In the genomic region with DNA sequence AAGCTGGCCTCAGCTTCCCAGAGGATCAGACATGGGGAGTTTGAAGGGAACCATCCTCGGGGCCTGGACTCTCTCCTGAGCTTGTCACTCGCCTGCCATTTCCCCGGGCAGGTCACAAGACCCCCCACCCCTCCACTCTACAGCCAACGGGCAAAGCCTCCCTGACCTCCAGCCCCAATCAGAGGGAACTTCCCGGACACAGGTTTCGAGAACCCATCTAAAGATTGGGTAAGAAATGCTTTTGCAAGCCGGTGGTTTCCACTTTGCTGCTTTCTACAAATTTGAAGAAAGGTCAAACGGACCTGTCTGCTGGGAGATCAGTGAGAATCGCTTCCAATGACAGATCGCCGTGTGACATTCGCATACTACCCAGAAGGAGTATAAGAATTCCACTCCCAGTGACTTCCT, we compare ENCODE assay signal across 9 cellular contexts.
A peak's percentile ranks its signal among the peaks of the same experiment; 100 is the strongest.
DNase-seq lines count a peak whose midpoint lies in the region; ATAC-seq and TF ChIP-seq lines count a peak whose summit lies in the region.
"Had no signal": no experiment of that assay in that cellular context is flagged by ENCODE, and none has a peak within 500 bp of the region (broad histone marks: within the 10 kb centered on the region; RNA-seq: fewer than 3 reads in every experiment).

No MANE protein-coding gene starts in this region.

- TF ChIP-seq POLR2A in thyroid gland (IDR thresholded peaks at IDR 0.05) = no peak

- H3K4me2 ChIP-seq in osteoblast (ENCODE audit: insufficient read depth, low read length) = peak overlapping the region; percentile 89

- no peak for TF ChIP-seq CTCF in osteoblast (IDR thresholded peaks at IDR 0.05; ENCODE audit: extremely low read depth, low read depth, low read length)
- no peak for TF ChIP-seq CTCF in thyroid gland (IDR thresholded peaks at IDR 0.05)

- peaks cover 34% of the 10 kb centered on the region for H3K4me1 Mint-ChIP-seq in activated CD8-positive, alpha-beta T cell treated with anti-CD3 and anti-CD28 coated beads, Interleukin-2, amount 10 ng/mL, durations not matched to agents 7 days and 5 days (ENCODE audit: low read depth)

- H2AFZ ChIP-seq in osteoblast (ENCODE audit: low read length) = peak overlapping the region; percentile 2

- H3K36me3 ChIP-seq in osteoblast (ENCODE audit: insufficient read depth, low read length) (no peaks in the 10 kb centered on the region), thyroid gland (no peaks in the 10 kb centered on the region), MG63 (no peaks in the 10 kb centered on the region; the same call in 1 of the 2 replicates)
- H3K36me3 ChIP-seq: pancreas had no signal

- WGBS in thyroid gland, 2 donors = 46 to 47% methylated on average over 12 of the region's 12 CpGs

- H4K20me1 ChIP-seq in osteoblast (ENCODE audit: insufficient read depth, low read length) = no peaks in the 10 kb centered on the region

- H3K4me3 Mint-ChIP-seq in activated CD8-positive, alpha-beta T cell treated with anti-CD3 and anti-CD28 coated beads, Interleukin-2, amount 10 ng/mL, durations not matched to agents 7 days and 5 days = peak overlapping the region; percentile 67

- H3K4me1 ChIP-seq in osteoblast (ENCODE audit: insufficient read depth, low read length) (peaks cover 33% of the 10 kb centered on the region), thyroid gland (peaks cover 0 to 7% of the 10 kb centered on the region in 2 donors)
- H3K4me1 ChIP-seq: pancreas had no signal

- intact Hi-C loops in thyroid gland (cut with DNase I) = no loop called here

- H3K27me3 ChIP-seq in osteoblast (ENCODE audit: insufficient read depth, low read length) (peaks cover 7% of the 10 kb centered on the region), thyroid gland (no peaks in the 10 kb centered on the region), MG63 (no peaks in the 10 kb centered on the region)
- H3K27me3 ChIP-seq: pancreas had no signal

- H3K27me3 Mint-ChIP-seq in activated CD8-positive, alpha-beta T cell treated with anti-CD3 and anti-CD28 coated beads, Interleukin-2, amount 10 ng/mL, durations not matched to agents 7 days and 5 days (ENCODE audit: low read depth) = peaks cover 18% of the 10 kb centered on the region

- peak; percentile 23 for ATAC-seq in HG03039 (IDR thresholded peaks at IDR 0.05; ENCODE audit: unreplicated experiment)
- ATAC-seq in activated CD8-positive, alpha-beta T cell treated with anti-CD3 and anti-CD28 coated beads, Interleukin-2, amount 10 ng/mL, durations not matched to agents 7 days and 5 days = no peak

- POLR2A ChIA-PET in activated CD8-positive, alpha-beta T cell treated with anti-CD3 and anti-CD28 coated beads, Interleukin-2, amount 10 ng/mL, durations not matched to agents 7 days and 5 days (lab: Charles Lee) = interaction anchor here (0.9 to 1.1 kb wide), 3 partner anchors 89 to 153 kb away, joined by 3 read pairs; no protein-coding TSS in a partner anchor

- H3K4me3 ChIP-seq in osteoblast (ENCODE audit: insufficient read depth, low read length) (peak overlapping the region; percentile 63), thyroid gland (replicated peaks in 1 of 3) (no peak overlapping the region), MG63 (no peak overlapping the region)
- H3K4me3 ChIP-seq: pancreas had no signal

- no peaks in the 10 kb centered on the region for H3K79me2 ChIP-seq in osteoblast (ENCODE audit: insufficient read depth, low read length)

- no peaks in the 10 kb centered on the region for H3K9me3 ChIP-seq in osteoblast (ENCODE audit: low read depth, low read length)
- no peaks in the 10 kb centered on the region for H3K9me3 ChIP-seq in thyroid gland
- no peaks in the 10 kb centered on the region for H3K9me3 ChIP-seq in MG63
- H3K9me3 ChIP-seq: pancreas had no signal

- H3K9me3 Mint-ChIP-seq in activated CD8-positive, alpha-beta T cell treated with anti-CD3 and anti-CD28 coated beads, Interleukin-2, amount 10 ng/mL, durations not matched to agents 7 days and 5 days (ENCODE audit: insufficient read depth) = no peaks in the 10 kb centered on the region

- H3K27ac Mint-ChIP-seq in activated CD8-positive, alpha-beta T cell treated with anti-CD3 and anti-CD28 coated beads, Interleukin-2, amount 10 ng/mL, durations not matched to agents 7 days and 5 days = peak overlapping the region; percentile 84

- H3K27ac ChIP-seq in osteoblast (ENCODE audit: low read depth, low read length) (peak overlapping the region; percentile 67), thyroid gland (no peak overlapping the region)

- H3K36me3 Mint-ChIP-seq in activated CD8-positive, alpha-beta T cell treated with anti-CD3 and anti-CD28 coated beads, Interleukin-2, amount 10 ng/mL, durations not matched to agents 7 days and 5 days (ENCODE audit: low read depth) = peaks cover 2% of the 10 kb centered on the region

- DNase-seq in stimulated activated CD4-positive, alpha-beta T cell treated with anti-CD3 and anti-CD28 coated beads, Interleukin-1b, Interleukin-23, amount 100 ng/mL, for 48 hours = peak; percentile 19
- no peak for DNase-seq in stimulated activated CD4-positive, alpha-beta T cell treated with anti-CD3 and anti-CD28 coated beads, Interleukin-2, amount 100 ng/mL, for 48 hours
- DNase-seq in activated CD8-positive, alpha-beta T cell treated with anti-CD3 and anti-CD28 coated beads, Interleukin-2, amount 10 ng/mL, durations not matched to agents 7 days and 5 days = peak; percentile 41
- DNase-seq in osteoblast (ENCODE audit: insufficient read length, low spot score, missing footprints) = no peak
- DNase-seq in HT-29 (ENCODE audit: low spot score) = no peak
- DNase-seq in thyroid gland = no peak
- DNase-seq in MG63 = no peak
- DNase-seq: pancreas had no signal

- CTCF ChIA-PET in activated CD8-positive, alpha-beta T cell treated with anti-CD3 and anti-CD28 coated beads, Interleukin-2, amount 10 ng/mL, durations not matched to agents 7 days and 5 days (lab: Charles Lee) = interaction anchor here (0.9 to 2.4 kb wide), 11 partner anchors 9 to 767 kb away, joined by 3 to 15 read pairs (median 4); no protein-coding TSS in a partner anchor

Comparison
In these comparisons a context has a peak if more than half of its experiments do, and no peak if none do; other contexts are left out.
1. DNase-seq: peak in stimulated activated CD4-positive, alpha-beta T cell treated with anti-CD3 and anti-CD28 coated beads, Interleukin-1b, Interleukin-23, amount 100 ng/mL, for 48 hours (single experiment) and activated CD8-positive, alpha-beta T cell treated with anti-CD3 and anti-CD28 coated beads, Interleukin-2, amount 10 ng/mL, durations not matched to agents 7 days and 5 days (single experiment); none in stimulated activated CD4-positive, alpha-beta T cell treated with anti-CD3 and anti-CD28 coated beads, Interleukin-2, amount 100 ng/mL, for 48 hours (0 of 2), osteoblast (single experiment), HT-29 (single experiment), thyroid gland (0 of 2) and MG63 (single experiment).